In the genomic region with DNA sequence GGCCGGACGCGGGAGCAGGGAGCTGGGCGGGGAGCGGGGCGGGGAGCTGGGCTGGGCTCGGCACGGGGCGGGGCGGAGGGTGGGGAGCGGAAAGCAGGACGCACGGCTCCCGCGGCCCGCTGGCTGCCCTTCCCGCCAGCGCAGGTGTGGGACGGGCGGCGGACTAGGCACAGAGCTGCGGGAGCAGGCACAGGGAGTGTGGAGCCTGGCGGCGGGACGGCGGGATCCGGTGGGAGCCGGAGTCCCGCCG, we compare ENCODE assay signal across 7 cellular contexts. TPM values are rescaled to one million over a fixed set of nuclear protein-coding genes. Genes with fewer than 3 reads are reported as not detected.
DNase-seq lines count a peak whose midpoint lies in the region; ATAC-seq and TF ChIP-seq lines count a peak whose summit lies in the region.

A gene (plus strand): TSS at position 125 of the 250 bp plus-strand sequence. CDS start 163 bp downstream, outside the sequence.

- H2BK120ac ChIP-seq in mesendoderm (ENCODE audit: low read depth, low read length): no peak within 1 kb of the TSS

- no peak within 1 kb of the TSS for H3K23ac ChIP-seq in mesendoderm (ENCODE audit: low read length)

- peaks cover 16% of the 10 kb centered on the region for H3K79me1 ChIP-seq in mesendoderm (ENCODE audit: low read length)

- in situ Hi-C loops in mammary epithelial cell (cut with MboI; ENCODE audit: low sequenced_read_pairs in 2 of 2): loop anchor here in 1 of 2 donors (5.0 kb wide), 1 partner anchor 44 kb away; no protein-coding TSS in a partner anchor

- H2BK15ac ChIP-seq in mesendoderm (replicated peaks; ENCODE audit: low read depth): no peak within 1 kb of the TSS

- no peak within 1 kb of the TSS for H2AK5ac ChIP-seq in mesendoderm (ENCODE audit: low read length)

- H3K4me1 ChIP-seq in mammary epithelial cell (ENCODE audit: insufficient read depth, low read length) (peaks cover 11% of the 10 kb centered on the region), mesendoderm (ENCODE audit: control insufficient read depth, low read depth, low read length) (peaks cover 7% of the 10 kb centered on the region), aorta (ENCODE audit: control insufficient read depth in 1 of 2, insufficient read depth in 2 of 2, low read length in 2 of 2) (no peaks in the 10 kb centered on the region)

- peak within 1 kb of the TSS; percentile 81 for H3K27ac ChIP-seq in mammary epithelial cell (ENCODE audit: insufficient read depth, low read depth, low read length)
- H3K27ac ChIP-seq in mesendoderm (ENCODE audit: low read depth, low read length): peak within 1 kb of the TSS; percentile 96
- H3K27ac ChIP-seq in aorta (ENCODE audit: low read depth in 1 of 2, low read length in 2 of 2): peak within 1 kb of the TSS; percentile 85 to 87

- intact Hi-C loops in mammary epithelial cell (cut with micrococcal nuclease): loop anchor here (1.0 kb wide), 3 partner anchors 34 to 130 kb away; a partner anchor contains a TSS
- intact Hi-C loops in aorta (cut with DNase I): loop anchor here (1.0 to 10.0 kb wide), 3 partner anchors 34 to 53 kb away; no protein-coding TSS in a partner anchor

- H3K9ac ChIP-seq in mammary epithelial cell (ENCODE audit: insufficient read depth, low read length): peak within 1 kb of the TSS; percentile 74
- H3K9ac ChIP-seq in mesendoderm (ENCODE audit: low read length): peak within 1 kb of the TSS; percentile 75

- peak within 1 kb of the TSS; percentile 97 for H3K56ac ChIP-seq in mesendoderm (ENCODE audit: low read length)

- CTCF ChIA-PET in mammary epithelial cell (lab: Charles Lee; ENCODE audit: low non-redundant PET): interaction anchor here (0.6 kb wide), 2 partner anchors 244 to 255 kb away, joined by 3 to 4 read pairs; no protein-coding TSS in a partner anchor

- ATAC-seq in GM19372 (IDR thresholded peaks at IDR 0.05; ENCODE audit: low read depth, unreplicated experiment): peak; percentile 34
- ATAC-seq in HG03571 (IDR thresholded peaks at IDR 0.05; ENCODE audit: unreplicated experiment): peak; percentile 33
- ATAC-seq in aorta (ENCODE audit: low FRiP score): no peak

- whole genome bisulfite sequencing in mammary epithelial cell (ENCODE audit: low coverage, missing lambda C conversion rate): no CpG with 5 or more reads among the region's 30 CpGs
- WGBS in mesendoderm (ENCODE audit: extremely low coverage, insufficient coverage, low lambda C conversion rate): no CpG with 5 or more reads among the region's 30 CpGs
- 0 to 1% methylated on average over 16 to 30 of the region's 30 CpGs for WGBS in aorta, 2 donors

- H4K5ac ChIP-seq in mesendoderm (ENCODE audit: low read length): no peak within 1 kb of the TSS

- DNase-seq in mammary epithelial cell (no peak), mesendoderm (no peak), aorta (no peak), NCI-H345 (lab: John Stamatoyannopoulos, UW) (no peak)
- DNase-seq in stimulated activated naive CD4-positive, alpha-beta T cell (lab: John Stamatoyannopoulos, UW): no peak

- H3K18ac ChIP-seq in mesendoderm (ENCODE audit: low read length): peak within 1 kb of the TSS; percentile 92

- peak within 1 kb of the TSS; percentile 63 to 74 (median 71) for H3K4me3 ChIP-seq in mammary epithelial cell (replicated peaks in 1 of 3; ENCODE audit: insufficient read depth in 1 of 3, low read depth in 2 of 3, low read length in 3 of 3)
- peak within 1 kb of the TSS; percentile 71 for H3K4me3 ChIP-seq in mesendoderm (ENCODE audit: low read length)
- peak within 1 kb of the TSS; percentile 75 to 96 for H3K4me3 ChIP-seq in aorta (ENCODE audit: low read length in 2 of 2)

- TF ChIP-seq CTCF in mammary epithelial cell (conservative IDR thresholded peaks at IDR 0.05 in 1 of 2, IDR thresholded peaks at IDR 0.05 in 1 of 2; ENCODE audit: extremely low read depth in 1 of 2, insufficient read depth in 1 of 2, low read depth in 1 of 2, low read length in 2 of 2): no peak

- H3K4ac ChIP-seq in mesendoderm (ENCODE audit: low read depth, low read length): peak within 1 kb of the TSS; percentile 86

- H3K9me3 ChIP-seq in mammary epithelial cell (replicated peaks; ENCODE audit: insufficient read depth, low read length) (no peaks in the 10 kb centered on the region), aorta (ENCODE audit: control insufficient read depth, low read length) (no peaks in the 10 kb centered on the region)

- H2AFZ ChIP-seq in mammary epithelial cell (ENCODE audit: low read depth, low read length): peak within 1 kb of the TSS; percentile 92

- H3K36me3 ChIP-seq in mammary epithelial cell (ENCODE audit: insufficient read depth, low read length): no peaks in the 10 kb centered on the region
- H3K36me3 ChIP-seq in mesendoderm (ENCODE audit: control insufficient read depth, insufficient read depth, low read length): no peaks in the 10 kb centered on the region
- H3K36me3 ChIP-seq in aorta (ENCODE audit: control insufficient read depth in 1 of 2, insufficient read depth in 2 of 2, low read length in 1 of 2): no peaks in the 10 kb centered on the region

- BruUV-seq in mammary epithelial cell (replicated peaks; lab: Mats Ljungman, UMichigan): no TSS peak

- H2BK5ac ChIP-seq in mesendoderm (ENCODE audit: low read length): peak within 1 kb of the TSS; percentile 1

- no peaks in the 10 kb centered on the region for H3K27me3 ChIP-seq in mammary epithelial cell (ENCODE audit: insufficient read depth, low read length)
- no peaks in the 10 kb centered on the region for H3K27me3 ChIP-seq in mesendoderm (ENCODE audit: insufficient read depth, low read length, poor library complexity)
- peaks cover 0 to 1% of the 10 kb centered on the region in 2 donors for H3K27me3 ChIP-seq in aorta (ENCODE audit: control insufficient read depth in 1 of 2, insufficient read depth in 2 of 2, low read length in 1 of 2)

- H4K8ac ChIP-seq in mesendoderm (ENCODE audit: low read depth, low read length): no peak within 1 kb of the TSS

- dilution Hi-C loops in mammary epithelial cell (cut with HindIII; ENCODE audit: low sequenced_read_pairs): loop anchor here (5.0 kb wide), 1 partner anchor 51 kb away; no protein-coding TSS in a partner anchor

- H4K20me1 ChIP-seq in mammary epithelial cell (ENCODE audit: insufficient read depth, low read length): no peaks in the 10 kb centered on the region

- H3K4me2 ChIP-seq in mammary epithelial cell (ENCODE audit: insufficient read depth, low read depth, low read length) (peak within 1 kb of the TSS; percentile 97), mesendoderm (ENCODE audit: low read length) (peak within 1 kb of the TSS; percentile 73)

- no peaks in the 10 kb centered on the region for H3K79me2 ChIP-seq in mammary epithelial cell (ENCODE audit: insufficient read depth, low read length)
- peaks cover 19% of the 10 kb centered on the region for H3K79me2 ChIP-seq in mesendoderm (ENCODE audit: control insufficient read depth, insufficient read depth, low read length)

RNA-seq across cellular contexts. Expression of the gene that starts here (rescaled TPM):
- total RNA-seq in mammary epithelial cell (10 to 100 TPM; 16.5 to 41.8 TPM), aorta (10 to 100 TPM; 14.1 to 19.9 TPM)
- polyA plus RNA-seq in mammary epithelial cell (23.9 TPM), aorta (10 to 100 TPM in 1 of 2 donors, 1 to 10 TPM in 1; 7.9 to 14.2 TPM)
- 33.9 TPM for polyA minus RNA-seq in mammary epithelial cell
- 69.8 TPM for polyA plus RNA-seq in mesendoderm (2013, experiment 1 of 2)
- polyA plus RNA-seq in mesendoderm (2013, experiment 2 of 2): 71.3 TPM
